ENCODE assay signal across 10 cellular contexts in the genomic region with DNA sequence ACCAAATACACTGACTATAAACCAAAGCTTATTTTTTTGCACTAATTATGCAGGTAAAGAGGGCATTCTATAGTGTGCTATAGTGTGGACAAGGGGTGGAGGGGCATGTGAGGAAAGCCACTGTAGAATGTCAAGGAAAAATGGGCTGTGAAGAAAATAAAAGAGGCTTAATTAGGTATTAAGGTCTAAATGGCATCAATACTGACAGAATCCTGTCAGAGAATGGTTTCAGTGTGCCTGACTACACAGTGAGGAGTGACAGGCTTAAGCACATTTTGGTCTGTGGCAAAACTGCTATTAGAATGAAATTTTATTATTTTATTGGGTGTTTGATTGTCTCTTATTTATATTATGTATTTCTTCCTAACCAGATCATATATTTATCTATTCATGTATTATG.
"Had no signal": no experiment of that assay in that cellular context is flagged by ENCODE, and none has a peak within 500 bp of the region (broad histone marks: within the 10 kb centered on the region; RNA-seq: fewer than 3 reads in every experiment).

No MANE protein-coding gene starts in this region.

- FAIRE-seq: H1, H54 had no signal

- H3K9ac ChIP-seq: GM23248 had no signal

- H3K9me3 ChIP-seq: HAP-1 had no signal

- H2AFZ ChIP-seq: GM23248, GM23338 had no signal

- H3K4me3 ChIP-seq: GM23248, GM23338, HAP-1 had no signal

- H3K36me3 ChIP-seq: HAP-1 had no signal

- DNase-seq: GM23248, GOT3, H7, H9, HCEC 1CT, HFFc6 had no signal

- H3K27ac ChIP-seq: GM23248 had no signal

- H3K4me2 ChIP-seq: GM23338 had no signal
